In genomic region chr11:85941380-85941973, GRCh38 we compare ENCODE assay signal across 8 cellular contexts.
DNase-seq lines count a peak whose midpoint lies in the region; ATAC-seq, FAIRE-seq and TF ChIP-seq lines count a peak whose summit lies in the region.

No MANE protein-coding gene starts in this region.

- FAIRE-seq in TTC549 (lab: Jason Lieb, UNC) = peak; percentile 19

- H3K4me3 ChIP-seq in fibroblast of lung (replicated peaks in 1 of 4; ENCODE audit: control extremely low read depth in 1 of 4, insufficient read depth in 1 of 4, low read depth in 3 of 4, low read length in 4 of 4) = no peak overlapping the region

- H3K9ac ChIP-seq in fibroblast of lung (ENCODE audit: insufficient read depth, low read length) = no peak overlapping the region

- H3K4me3 Mint-ChIP-seq in CD14-positive monocyte (no peak overlapping the region), nephron (no peak overlapping the region)

- peaks cover 1 to 2% of the 10 kb centered on the region in 2 donors for H3K36me3 Mint-ChIP-seq in CD14-positive monocyte
- peaks cover 7% of the 10 kb centered on the region for H3K36me3 Mint-ChIP-seq in nephron (ENCODE audit: low read depth)

- ATAC-seq in GM19395 (IDR thresholded peaks at IDR 0.05; ENCODE audit: unreplicated experiment) (peak; percentile 75), HG02678 (IDR thresholded peaks at IDR 0.05; ENCODE audit: unreplicated experiment) (no peak)

- intact Hi-C loops in CD14-positive monocyte (cut with micrococcal nuclease) = no loop called here

- H4K20me1 ChIP-seq in fibroblast of lung (ENCODE audit: control insufficient read depth, extremely low read depth, insufficient read depth, low read length) = no peaks in the 10 kb centered on the region

- H3K4me2 ChIP-seq in fibroblast of lung (ENCODE audit: extremely low read depth, insufficient read depth, low read length) = peak overlapping the region; percentile 17

- H3K27me3 ChIP-seq in fibroblast of lung (ENCODE audit: control insufficient read depth, insufficient read depth, low read length) = no peaks in the 10 kb centered on the region

- no peaks in the 10 kb centered on the region for H3K4me1 ChIP-seq in fibroblast of lung (ENCODE audit: control insufficient read depth, extremely low read depth, insufficient read depth, low read length)

- H3K9me3 ChIP-seq in fibroblast of lung (ENCODE audit: control insufficient read depth, insufficient read depth, low read depth, low read length) = no peaks in the 10 kb centered on the region

- no peaks in the 10 kb centered on the region for H3K36me3 ChIP-seq in fibroblast of lung (ENCODE audit: control insufficient read depth, insufficient read depth, low read length)

- H2AFZ ChIP-seq in fibroblast of lung (ENCODE audit: low read length) = no peak overlapping the region

- H3K79me2 ChIP-seq in fibroblast of lung (ENCODE audit: control insufficient read depth, insufficient read depth, low read length) = no peaks in the 10 kb centered on the region

- no peak overlapping the region for H3K27ac ChIP-seq in fibroblast of lung (ENCODE audit: insufficient read depth, low read length)

- H3K27me3 Mint-ChIP-seq in CD14-positive monocyte (ENCODE audit: low read depth in 3 of 3) = peaks cover 0 to 1% (median 1%) of the 10 kb centered on the region in 3 donors
- no peaks in the 10 kb centered on the region for H3K27me3 Mint-ChIP-seq in nephron (ENCODE audit: low read depth)

- DNase-seq in CD14-positive monocyte (ENCODE audit: low spot score) = peak; percentile 56
- DNase-seq in MV-4-11 (lab: John Stamatoyannopoulos, UW) = peak; percentile 47
- peak; percentile 58 to 80 for DNase-seq in fibroblast of lung (ENCODE audit: low read depth in 2 of 2)
- DNase-seq in mesenteric fat pad (ENCODE audit: low spot score) = no peak

- H3K9me3 Mint-ChIP-seq in CD14-positive monocyte = peaks cover 7 to 16% (median 12%) of the 10 kb centered on the region in 7 donors
- peaks cover 15% of the 10 kb centered on the region for H3K9me3 Mint-ChIP-seq in nephron

- no peak overlapping the region for H3K27ac Mint-ChIP-seq in CD14-positive monocyte
- H3K27ac Mint-ChIP-seq in nephron = no peak overlapping the region

- TF ChIP-seq CTCF in CD14-positive monocyte (IDR thresholded peaks at IDR 0.05) = peak; percentile 67
- TF ChIP-seq CTCF in fibroblast of lung (conservative IDR thresholded peaks at IDR 0.05 in 1 of 2, IDR thresholded peaks at IDR 0.05 in 1 of 2; ENCODE audit: low read depth in 1 of 2, low read length in 2 of 2) = peak; percentile 66 to 79
- peak; percentile 21 to 40 (median 40) for TF ChIP-seq CTCF in nephron (IDR thresholded peaks at IDR 0.05; ENCODE audit: unreplicated experiment in 3 of 3)

- H3K4me1 Mint-ChIP-seq in CD14-positive monocyte (peaks cover 24% of the 10 kb centered on the region), nephron (no peaks in the 10 kb centered on the region)
